In genomic region chr10:124686707-124687376, GRCh38 we compare ENCODE assay signal across 1 cellular context.
TF ChIP-seq lines count a peak whose summit lies in the region.

No MANE protein-coding gene starts in this region.

TF ChIP-seq in GM12878, 131 proteins besides CTCF, POLR2A, EP300 and RAD21 (continued from another document):
- TF ChIP-seq HCFC1 (IDR thresholded peaks at IDR 0.05; ENCODE audit: low read length) (no peak), SIX5 (IDR thresholded peaks at IDR 0.05; ENCODE audit: low read depth, low read length, severe bottlenecking) (no peak), CREM (IDR thresholded peaks at IDR 0.05; ENCODE audit: low read depth) (peak; percentile 59; the same call in 1 of the 2 replicates), STAT1 (conservative IDR thresholded peaks at IDR 0.05) (no peak), CREB1 (IDR thresholded peaks at IDR 0.05; ENCODE audit: low read depth) (peak; percentile 73), BHLHE40 (IDR thresholded peaks at IDR 0.05; ENCODE audit: borderline replicate concordance in 1 of 2, low read depth in 2 of 2, low read length in 1 of 2) (peak; percentile 48 to 68; a peak in 2 of 4 replicates), CHD2 (IDR thresholded peaks at IDR 0.05; ENCODE audit: borderline replicate concordance, low read depth, low read length) (no peak), GABPA (IDR thresholded peaks at IDR 0.05; ENCODE audit: low read depth) (0 out of 2 replicates have a peak, but pooled peaks have one; percentile 13), NFIC (IDR thresholded peaks at IDR 0.05; ENCODE audit: low read depth, low read length) (peak; percentile 10; the same call in 1 of the 2 replicates), MTA2 (IDR thresholded peaks at IDR 0.05; ENCODE audit: low read depth) (peak; percentile 51; the same call in 1 of the 2 replicates), MEF2B (IDR thresholded peaks at IDR 0.05; ENCODE audit: partially characterized antibody, poor library complexity, severe bottlenecking) (peak; percentile 67)
